6 cellular contexts compared by ENCODE assay signal in the genomic region with DNA sequence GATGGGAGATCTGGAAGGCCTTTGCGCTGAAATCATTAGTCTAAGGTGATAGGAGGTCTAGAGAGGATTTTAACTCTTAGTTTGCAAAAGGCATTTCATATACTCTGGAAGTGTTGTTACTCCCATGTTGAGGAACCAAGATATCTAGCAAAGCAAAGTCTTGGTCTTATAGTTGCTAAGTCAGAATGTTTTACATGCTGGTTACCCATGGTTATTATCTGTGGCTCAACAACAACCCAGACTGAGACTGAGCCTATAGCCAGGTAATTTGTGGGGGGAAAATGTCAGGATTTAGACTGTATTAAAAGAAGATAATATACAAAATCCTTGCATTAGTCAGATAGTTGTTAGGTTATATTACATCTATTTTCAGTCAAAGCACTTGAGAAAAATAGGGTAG. TPM values are rescaled to one million over a fixed set of nuclear protein-coding genes. Genes with fewer than 3 reads are reported as not detected.
"Had no signal": no experiment of that assay in that cellular context is flagged by ENCODE, and none has a peak within 500 bp of the region (broad histone marks: within the 10 kb centered on the region; RNA-seq: fewer than 3 reads in every experiment).

No MANE protein-coding gene starts in this region.

- H3K27ac ChIP-seq: GM23248, HL-60 had no signal

- DNase-seq: GM23248, H9, HCEC 1CT had no signal

- H3K9ac ChIP-seq: GM23248 had no signal

- H3K27ac Mint-ChIP-seq: H9, IgD-negative memory B cell had no signal

- H3K4me3 ChIP-seq: GM23248 had no signal

- H3K4me3 Mint-ChIP-seq: H9, IgD-negative memory B cell had no signal

- H2AFZ ChIP-seq: GM23248 had no signal

- H3K4me1 Mint-ChIP-seq: H9, IgD-negative memory B cell had no signal

- ATAC-seq: HepG2 had no signal

RNA-seq across cellular contexts. Expression of a gene that starts 50.9 kb away (rescaled TPM):
- total RNA-seq: GM23248 had no signal
